24 cellular contexts compared by ENCODE assay signal in the genomic region with DNA sequence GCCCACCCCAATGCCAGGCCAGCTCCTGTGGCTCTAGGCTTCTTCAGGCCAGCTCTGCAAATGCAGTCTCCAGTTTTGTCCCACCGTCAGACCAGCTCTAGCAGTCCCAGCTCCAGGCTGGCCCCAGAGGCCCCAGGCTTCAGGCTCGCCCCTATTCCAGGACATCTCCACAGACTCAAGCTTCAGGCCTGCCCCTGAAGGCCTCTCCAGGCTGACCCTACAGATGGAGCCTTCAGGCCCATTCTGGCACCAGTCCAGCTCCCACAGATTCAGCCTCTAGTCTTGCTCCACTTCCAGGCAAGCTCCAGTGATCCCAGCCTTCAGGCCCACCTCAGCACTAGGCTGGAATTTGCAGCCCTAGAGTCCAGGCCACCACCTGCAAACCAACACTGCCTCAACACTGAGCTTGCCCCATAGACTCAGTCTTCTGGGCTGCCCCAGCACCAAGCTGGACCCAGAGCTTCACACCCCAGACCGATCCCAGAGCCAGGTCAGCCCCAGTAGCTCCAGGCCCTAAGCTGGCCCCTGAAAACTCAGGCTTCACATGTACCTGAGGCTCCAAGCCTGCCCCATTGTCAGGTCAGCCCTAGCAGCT.
"Had no signal": no experiment of that assay in that cellular context is flagged by ENCODE, and none has a peak within 500 bp of the region (broad histone marks: within the 10 kb centered on the region; RNA-seq: fewer than 3 reads in every experiment).

No MANE protein-coding gene starts in this region.

- H3K27me3 Mint-ChIP-seq: effector memory CD8-positive, alpha-beta T cell; memory B cell; naive B cell had no signal

- H3K27me3 ChIP-seq: esophagus squamous epithelium, ovary, spleen, tibial nerve, vagina had no signal

- H3K4me1 ChIP-seq: esophagus squamous epithelium, psoas muscle, spleen, tibial nerve, vagina had no signal

- H3K27ac ChIP-seq: esophagus squamous epithelium, ovary, psoas muscle, skin epidermis, spleen, thoracic aorta, tibial nerve, vagina had no signal

- DNase-seq: cortex of kidney; effector memory CD8-positive, alpha-beta T cell; erythroblast; esophagus squamous epithelium; foreskin melanocyte; hypothalamus; naive B cell; nephron progenitor cell; occipital lobe; ovary; posterior cingulate gyrus; psoas muscle; right cardiac atrium; spleen; stimulated activated CD4-positive, alpha-beta T cell treated with anti-CD3 and anti-CD28 coated beads, Interleukin-4, amount 100 ng/mL, for 4 hours; stimulated activated naive CD4-positive, alpha-beta T cell treated with Interleukin-2 at 50 U/mL for 16 hours had no signal

- H3K9me3 ChIP-seq: vagina had no signal

- H3K36me3 ChIP-seq: esophagus squamous epithelium, ovary, spleen, thoracic aorta, tibial nerve, vagina had no signal

- FAIRE-seq: endometrium, keratinocyte had no signal

- H3K4me1 Mint-ChIP-seq: memory B cell, naive B cell, nephron progenitor cell had no signal

- H3K36me3 Mint-ChIP-seq: naive B cell had no signal

- H3K27ac Mint-ChIP-seq: effector memory CD8-positive, alpha-beta T cell; nephron progenitor cell had no signal

- H3K4me3 Mint-ChIP-seq: effector memory CD8-positive, alpha-beta T cell; memory B cell; naive B cell; nephron progenitor cell had no signal

- H3K4me3 ChIP-seq: esophagus squamous epithelium, lung, ovary, psoas muscle, skin epidermis, spleen, thoracic aorta, tibial nerve, vagina had no signal

- ATAC-seq: effector memory CD8-positive, alpha-beta T cell; right cardiac atrium had no signal
